15 cellular contexts compared by ENCODE assay signal in genomic region chr5:59608745-59609144, GRCh38.
A peak's percentile ranks its signal among the peaks of the same experiment; 100 is the strongest.
DNase-seq lines count a peak whose midpoint lies in the region; ATAC-seq and TF ChIP-seq lines count a peak whose summit lies in the region.
"Had no signal": no experiment of that assay in that cellular context is flagged by ENCODE, and none has a peak within 500 bp of the region (broad histone marks: within the 10 kb centered on the region; RNA-seq: fewer than 3 reads in every experiment).

No MANE protein-coding gene starts in this region.

- ATAC-seq in natural killer cell treated with Interleukin-12 subunit alpha and Interleukin-12 subunit beta and Interleukin-15 and Interleukin-18, amount 100 ng/mL, for 72 hours, result peak; percentile 84 to 85
- ATAC-seq in natural killer cell (no peak), HG02938 (IDR thresholded peaks at IDR 0.05; ENCODE audit: unreplicated experiment) (peak; percentile 83), SK-N-SH treated with all-trans-retinoic acid at 6 μM for 48 hours (peak; percentile 68)
- ATAC-seq in stimulated activated naive CD8-positive, alpha-beta T cell treated with anti-CD3 and anti-CD28 coated beads, Interleukin-15, amount 100 ng/mL, for 72 hours, result peak; percentile 85
- ATAC-seq: Panc1 had no signal

- no CpG with 5 or more reads among the region's 2 CpGs for WGBS in mesendoderm (ENCODE audit: extremely low coverage, insufficient coverage, low lambda C conversion rate)

- peaks cover 15% of the 10 kb centered on the region for H3K36me3 Mint-ChIP-seq in natural killer cell treated with Interleukin-12 subunit alpha and Interleukin-12 subunit beta and Interleukin-15 and Interleukin-18, amount 100 ng/mL, for 72 hours
- no peaks in the 10 kb centered on the region for H3K36me3 Mint-ChIP-seq in natural killer cell

- H4K8ac ChIP-seq in mesendoderm (ENCODE audit: low read depth, low read length), result no peak overlapping the region

- peaks cover 9% of the 10 kb centered on the region for H3K9me3 Mint-ChIP-seq in natural killer cell treated with Interleukin-12 subunit alpha and Interleukin-12 subunit beta and Interleukin-15 and Interleukin-18, amount 100 ng/mL, for 72 hours
- no peaks in the 10 kb centered on the region for H3K9me3 Mint-ChIP-seq in natural killer cell
- H3K9me3 Mint-ChIP-seq in stimulated activated naive CD8-positive, alpha-beta T cell treated with anti-CD3 and anti-CD28 coated beads, Interleukin-15, amount 100 ng/mL, for 72 hours, result peaks cover 0 to 8% of the 10 kb centered on the region in 2 donors
- H3K9me3 Mint-ChIP-seq: neural crest cell had no signal

- no peak for TF ChIP-seq CTCF in natural killer cell (IDR thresholded peaks at IDR 0.05)
- no peak for TF ChIP-seq CTCF in coronary artery (IDR thresholded peaks at IDR 0.05)

- no peak overlapping the region for H3K56ac ChIP-seq in mesendoderm (ENCODE audit: low read length)

- H3K79me2 ChIP-seq in mesendoderm (ENCODE audit: control insufficient read depth, insufficient read depth, low read length), result no peaks in the 10 kb centered on the region

- peaks cover 36 to 46% of the 10 kb centered on the region in 2 donors for H3K4me1 Mint-ChIP-seq in natural killer cell treated with Interleukin-12 subunit alpha and Interleukin-12 subunit beta and Interleukin-15 and Interleukin-18, amount 100 ng/mL, for 72 hours (ENCODE audit: low read depth in 2 of 2)
- no peaks in the 10 kb centered on the region for H3K4me1 Mint-ChIP-seq in natural killer cell
- H3K4me1 Mint-ChIP-seq in stimulated activated naive CD8-positive, alpha-beta T cell treated with anti-CD3 and anti-CD28 coated beads, Interleukin-15, amount 100 ng/mL, for 72 hours, result peaks cover 8% of the 10 kb centered on the region

- H3K27me3 ChIP-seq in mesendoderm (ENCODE audit: insufficient read depth, low read length, poor library complexity), result no peaks in the 10 kb centered on the region

- H4K5ac ChIP-seq in mesendoderm (ENCODE audit: low read length), result no peak overlapping the region

- H3K4me3 ChIP-seq in coronary artery (no peak overlapping the region), mesendoderm (ENCODE audit: low read length) (no peak overlapping the region)

- H3K79me1 ChIP-seq in mesendoderm (ENCODE audit: low read length), result no peaks in the 10 kb centered on the region

- H3K27me3 Mint-ChIP-seq in natural killer cell treated with Interleukin-12 subunit alpha and Interleukin-12 subunit beta and Interleukin-15 and Interleukin-18, amount 100 ng/mL, for 72 hours, result peaks cover 0 to 6% of the 10 kb centered on the region in 2 donors
- H3K27me3 Mint-ChIP-seq in natural killer cell (ENCODE audit: low read depth in 2 of 2), result peaks cover 0 to 3% of the 10 kb centered on the region in 2 donors
- H3K27me3 Mint-ChIP-seq in stimulated activated naive CD8-positive, alpha-beta T cell treated with anti-CD3 and anti-CD28 coated beads, Interleukin-15, amount 100 ng/mL, for 72 hours, result peaks cover 32% of the 10 kb centered on the region

- H2AK5ac ChIP-seq in mesendoderm (ENCODE audit: low read length), result no peak overlapping the region

- H3K18ac ChIP-seq in mesendoderm (ENCODE audit: low read length), result no peak overlapping the region

- peak; percentile 68 for DNase-seq in natural killer cell treated with Interleukin-12 subunit alpha and Interleukin-12 subunit beta and Interleukin-15 and Interleukin-18, amount 100 ng/mL, for 72 hours (ENCODE audit: low spot score)
- no peak for DNase-seq in natural killer cell
- DNase-seq in stimulated activated naive CD8-positive, alpha-beta T cell treated with anti-CD3 and anti-CD28 coated beads, Interleukin-15, amount 100 ng/mL, for 72 hours, result peak in 1 of 2 donors; percentile 31
- no peak for DNase-seq in activated effector memory CD4-positive, alpha-beta T cell treated with Interleukin-2 at 50 U/mL for 16 hours
- DNase-seq in coronary artery (ENCODE audit: low spot score), result no peak
- no peak for DNase-seq in mesendoderm
- DNase-seq: amygdala; islet precursor cell; stimulated activated CD4-positive, alpha-beta T cell treated with anti-CD3 and anti-CD28 coated beads, Interleukin-12 subunit alpha, Interleukin-12 subunit beta, amount 100 ng/mL, for 4 hours had no signal

- peak overlapping the region; percentile 40 for H3K4me3 Mint-ChIP-seq in natural killer cell treated with Interleukin-12 subunit alpha and Interleukin-12 subunit beta and Interleukin-15 and Interleukin-18, amount 100 ng/mL, for 72 hours
- H3K4me3 Mint-ChIP-seq in natural killer cell, result no peak overlapping the region
- H3K4me3 Mint-ChIP-seq in stimulated activated naive CD8-positive, alpha-beta T cell treated with anti-CD3 and anti-CD28 coated beads, Interleukin-15, amount 100 ng/mL, for 72 hours, result peak overlapping the region in 1 of 2 donors; percentile 64
- H3K4me3 Mint-ChIP-seq: neural crest cell; stimulated activated naive CD8-positive, alpha-beta T cell treated with anti-CD3 and anti-CD28 coated beads, Interleukin-15, Interleukin-2, amounts not matched to agents 100 ng/mL and 50 ng/mL, for 24 hours had no signal

- no peak overlapping the region for H3K4me2 ChIP-seq in mesendoderm (ENCODE audit: low read length)

- intact Hi-C loops in natural killer cell (cut with micrococcal nuclease), result no loop called here

- no peak overlapping the region for H2BK15ac ChIP-seq in mesendoderm (replicated peaks; ENCODE audit: low read depth)

- peak overlapping the region; percentile 86 for H3K27ac Mint-ChIP-seq in natural killer cell treated with Interleukin-12 subunit alpha and Interleukin-12 subunit beta and Interleukin-15 and Interleukin-18, amount 100 ng/mL, for 72 hours
- no peak overlapping the region for H3K27ac Mint-ChIP-seq in natural killer cell
- H3K27ac Mint-ChIP-seq in stimulated activated naive CD8-positive, alpha-beta T cell treated with anti-CD3 and anti-CD28 coated beads, Interleukin-15, amount 100 ng/mL, for 72 hours, result peak overlapping the region in 1 of 2 donors; percentile 77
- H3K27ac Mint-ChIP-seq: stimulated activated naive CD8-positive, alpha-beta T cell treated with anti-CD3 and anti-CD28 coated beads, Interleukin-15, Interleukin-2, amounts not matched to agents 100 ng/mL and 50 ng/mL, for 24 hours had no signal

- H3K4ac ChIP-seq in mesendoderm (ENCODE audit: low read depth, low read length), result no peak overlapping the region

- no peaks in the 10 kb centered on the region for H3K36me3 ChIP-seq in mesendoderm (ENCODE audit: control insufficient read depth, insufficient read depth, low read length)

- no peak overlapping the region for H2BK120ac ChIP-seq in mesendoderm (ENCODE audit: low read depth, low read length)

- H3K23ac ChIP-seq in mesendoderm (ENCODE audit: low read length), result no peak overlapping the region

- H3K4me1 ChIP-seq in mesendoderm (ENCODE audit: control insufficient read depth, low read depth, low read length), result peaks cover 6% of the 10 kb centered on the region

- no peak overlapping the region for H2BK5ac ChIP-seq in mesendoderm (ENCODE audit: low read length)

- H3K27ac ChIP-seq in coronary artery, result no peak overlapping the region
- H3K27ac ChIP-seq in mesendoderm (ENCODE audit: low read depth, low read length), result no peak overlapping the region
- H3K27ac ChIP-seq: HL-60 had no signal

- H3K9ac ChIP-seq in mesendoderm (ENCODE audit: low read length), result no peak overlapping the region

TF ChIP-seq in SK-N-SH treated with all-trans-retinoic acid at 6 μM for 48 hours, 23 proteins besides CTCF, POLR2A, EP300 and RAD21:
- TF ChIP-seq SNAI2 (CRISPR knock-in tag; IDR thresholded peaks at IDR 0.05) (no peak), BACH2 (CRISPR knock-in tag; IDR thresholded peaks at IDR 0.05; ENCODE audit: borderline replicate concordance) (no peak), TSHZ2 (CRISPR knock-in tag; IDR thresholded peaks at IDR 0.05) (no peak)

Comparison
In these comparisons a context has a peak if more than half of its experiments do, and no peak if none do; other contexts are left out.
1. ATAC-seq: peak in natural killer cell treated with Interleukin-12 subunit alpha and Interleukin-12 subunit beta and Interleukin-15 and Interleukin-18, amount 100 ng/mL, for 72 hours (2 of 2), HG02938 (single experiment), SK-N-SH treated with all-trans-retinoic acid at 6 μM for 48 hours (single experiment) and stimulated activated naive CD8-positive, alpha-beta T cell treated with anti-CD3 and anti-CD28 coated beads, Interleukin-15, amount 100 ng/mL, for 72 hours (single experiment); none in natural killer cell (0 of 3).
2. H3K27ac Mint-ChIP-seq: peak in natural killer cell treated with Interleukin-12 subunit alpha and Interleukin-12 subunit beta and Interleukin-15 and Interleukin-18, amount 100 ng/mL, for 72 hours (2 of 2); none in natural killer cell (0 of 2).